Comparison of ENCODE assay signal across 8 cellular contexts in the genomic region with DNA sequence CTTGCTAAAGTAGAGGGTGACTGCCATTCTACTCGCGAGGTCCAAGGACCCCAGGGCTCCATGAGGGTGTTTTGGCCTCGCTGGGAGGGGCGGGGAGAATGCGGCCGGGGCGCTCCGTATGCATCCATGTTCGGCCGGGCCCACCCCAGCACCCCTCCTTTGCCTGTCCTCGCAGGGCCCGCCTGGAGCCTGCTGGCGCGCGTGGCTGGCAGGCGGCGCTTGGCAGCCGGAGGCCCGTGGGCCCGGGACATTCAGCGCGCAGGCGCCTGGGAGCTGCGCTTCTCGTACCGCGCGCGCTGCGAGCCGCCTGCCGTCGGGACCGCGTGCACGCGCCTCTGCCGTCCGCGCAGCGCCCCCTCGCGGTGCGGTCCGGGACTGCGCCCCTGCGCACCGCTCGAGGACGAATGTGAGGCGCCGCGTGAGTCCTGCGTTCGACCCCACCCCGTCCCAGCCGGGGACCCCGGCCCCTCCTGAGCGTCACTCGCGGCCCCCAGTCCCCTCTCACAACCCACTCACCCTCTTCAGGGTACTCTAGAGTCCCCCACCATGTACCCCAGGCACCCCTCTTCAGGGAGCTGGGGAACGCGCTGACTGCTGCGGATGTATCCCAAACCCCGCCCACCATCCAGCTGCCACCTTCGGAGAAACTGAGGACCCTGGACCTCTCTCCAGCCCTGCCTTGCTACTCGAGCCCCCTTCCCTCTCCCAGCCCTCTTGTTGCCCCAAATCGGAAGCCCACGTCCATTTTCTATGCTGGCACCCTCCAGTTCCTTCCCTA. TPM values are rescaled to one million over a fixed set of nuclear protein-coding genes. Genes with fewer than 3 reads are reported as not detected.
A peak's percentile ranks its signal among the peaks of the same experiment; 100 is the strongest.
DNase-seq lines count a peak whose midpoint lies in the region; ATAC-seq lines count a peak whose summit lies in the region.

No MANE protein-coding gene starts in this region.

- H3K36me3 Mint-ChIP-seq in activated CD4-positive, alpha-beta T cell treated with anti-CD3 and anti-CD28 coated beads for 36 hours (ENCODE audit: low read depth): no peaks in the 10 kb centered on the region

- peaks cover 29% of the 10 kb centered on the region for H3K4me1 Mint-ChIP-seq in activated CD4-positive, alpha-beta T cell treated with anti-CD3 and anti-CD28 coated beads for 36 hours

- H3K27me3 Mint-ChIP-seq in activated CD4-positive, alpha-beta T cell treated with anti-CD3 and anti-CD28 coated beads for 36 hours: peaks cover 55% of the 10 kb centered on the region

- H3K9me3 Mint-ChIP-seq in activated CD4-positive, alpha-beta T cell treated with anti-CD3 and anti-CD28 coated beads for 36 hours (ENCODE audit: low read depth): no peaks in the 10 kb centered on the region

- CTCF ChIA-PET in activated CD4-positive, alpha-beta T cell treated with anti-CD3 and anti-CD28 coated beads for 36 hours (lab: Charles Lee): interaction anchor here (0.6 to 1.9 kb wide), 15 partner anchors 8 to 301 kb away, joined by 3 to 13 read pairs (median 4); partner anchors contain the start of genes RPS16 and SELENOV

- no peak overlapping the region for H3K27ac Mint-ChIP-seq in activated CD4-positive, alpha-beta T cell treated with anti-CD3 and anti-CD28 coated beads for 36 hours

- DNase-seq in COLO668 (lab: John Stamatoyannopoulos, UW; ENCODE audit: unreplicated experiment): peak; percentile 73
- DNase-seq in LHCN-M2 (ENCODE audit: low read depth): peak; percentile 49
- peak; percentile 89 for DNase-seq in activated CD4-positive, alpha-beta T cell treated with anti-CD3 and anti-CD28 coated beads for 36 hours
- peak; percentile 30 for DNase-seq in cerebellum (ENCODE audit: low spot score)
- peak; percentile 80 to 88 for DNase-seq in lung microvascular endothelial cell (ENCODE audit: low read depth in 2 of 2)
- DNase-seq in stimulated activated CD8-positive, alpha-beta memory T cell treated with anti-CD3 and anti-CD28 coated beads, Interleukin-4, amount 100 ng/mL, for 48 hours: peak; percentile 86

- POLR2A ChIA-PET in activated CD4-positive, alpha-beta T cell treated with anti-CD3 and anti-CD28 coated beads for 36 hours (lab: Charles Lee): interaction anchor here (1.0 to 1.3 kb wide), 2 partner anchors 55 to 67 kb away, joined by 3 to 5 read pairs; partner anchors contain the start of gene RPS16

- no peak overlapping the region for H3K4me3 Mint-ChIP-seq in activated CD4-positive, alpha-beta T cell treated with anti-CD3 and anti-CD28 coated beads for 36 hours

- intact Hi-C loops in activated CD4-positive, alpha-beta T cell treated with anti-CD3 and anti-CD28 coated beads for 36 hours (cut with DNase I, micrococcal nuclease): loop anchor here (1.0 to 5.0 kb wide), 4 partner anchors 23 to 63 kb away; partner anchors contain the start of genes EID2B (in 1 of the 2) and TIMM50 (in 1 of the 2)

- peak; percentile 48 for ATAC-seq in activated CD4-positive, alpha-beta T cell treated with anti-CD3 and anti-CD28 coated beads for 36 hours
- ATAC-seq in HG03175 (IDR thresholded peaks at IDR 0.05; ENCODE audit: unreplicated experiment) (no peak), HG03280 (IDR thresholded peaks at IDR 0.05; ENCODE audit: unreplicated experiment) (no peak)

RNA-seq across cellular contexts. Expression of gene DLL3, which starts 4.1 kb away (rescaled TPM):
- total RNA-seq in LHCN-M2 (2014; rRNA removed) (2.4 and 2.6 TPM in 2 replicates), cerebellum (16.8 TPM), lung microvascular endothelial cell (under 0.01 and 0.22 TPM in 2 replicates)
- polyA plus RNA-seq in LHCN-M2 (2012): 1.2 TPM
- under 1 TPM; 0.72 to 0.94 TPM for total RNA-seq in activated CD4-positive, alpha-beta T cell treated with anti-CD3 and anti-CD28 coated beads for 36 hours

RNA-seq across cellular contexts. Expression of gene SELENOV, which starts 12.1 kb away (rescaled TPM):
- not detected in 2 replicates for total RNA-seq in LHCN-M2 (2014; rRNA removed)
- not detected for polyA plus RNA-seq in LHCN-M2 (2012)
- total RNA-seq in activated CD4-positive, alpha-beta T cell treated with anti-CD3 and anti-CD28 coated beads for 36 hours: not detected
- not detected for total RNA-seq in cerebellum
- total RNA-seq in lung microvascular endothelial cell: not detected in 2 replicates

RNA-seq across cellular contexts. Expression of gene TIMM50, which starts 22.2 kb away (rescaled TPM):
- total RNA-seq in LHCN-M2 (2014; rRNA removed) (99.1 and 120 TPM in 2 replicates), cerebellum (36.7 TPM), lung microvascular endothelial cell (40.9 and 41.4 TPM in 2 replicates)
- polyA plus RNA-seq in LHCN-M2 (2012): 98.9 TPM
- 100 to 1,000 TPM in 1 of 2 experiments, 10 to 100 TPM in 1; 99.4 to 126 TPM for total RNA-seq in activated CD4-positive, alpha-beta T cell treated with anti-CD3 and anti-CD28 coated beads for 36 hours

RNA-seq across cellular contexts. Expression of gene EID2B, which starts 29.8 kb away (rescaled TPM):
- total RNA-seq in LHCN-M2 (2014; rRNA removed): 3.0 and 4.8 TPM in 2 replicates
- polyA plus RNA-seq in LHCN-M2 (2012): 2.1 TPM
- total RNA-seq in activated CD4-positive, alpha-beta T cell treated with anti-CD3 and anti-CD28 coated beads for 36 hours: 1 to 10 TPM; 1.4 to 3.5 TPM
- 14.5 TPM for total RNA-seq in cerebellum
- total RNA-seq in lung microvascular endothelial cell: 2.0 and 2.4 TPM in 2 replicates

RNA-seq across cellular contexts. Expression of gene EID2, which starts 37.1 kb away (rescaled TPM):
- 9.7 and 14.8 TPM in 2 replicates for total RNA-seq in LHCN-M2 (2014; rRNA removed)
- polyA plus RNA-seq in LHCN-M2 (2012): 10.6 TPM
- total RNA-seq in activated CD4-positive, alpha-beta T cell treated with anti-CD3 and anti-CD28 coated beads for 36 hours: 10 to 100 TPM in 1 of 2 experiments, 1 to 10 TPM in 1; 9.0 to 10.7 TPM
- total RNA-seq in cerebellum: 10.2 TPM
- total RNA-seq in lung microvascular endothelial cell: 12.9 and 14.3 TPM in 2 replicates

Comparison
In these comparisons a context has a peak if more than half of its experiments do, and no peak if none do; other contexts are left out.
1. DNase-seq: peak in every context shown above with its lines; median percentile 89 in activated CD4-positive, alpha-beta T cell treated with anti-CD3 and anti-CD28 coated beads for 36 hours; 86 in stimulated activated CD8-positive, alpha-beta memory T cell treated with anti-CD3 and anti-CD28 coated beads, Interleukin-4, amount 100 ng/mL, for 48 hours; 84 in lung microvascular endothelial cell; 73 in COLO668; 49 in LHCN-M2; 30 in cerebellum.